ENCODE assay signal across 17 cellular contexts in genomic region chr16:85163278-85164112, GRCh38. TPM values are rescaled to one million over a fixed set of nuclear protein-coding genes. Genes with fewer than 3 reads are reported as not detected.
DNase-seq lines count a peak whose midpoint lies in the region; ATAC-seq and TF ChIP-seq lines count a peak whose summit lies in the region.
"Had no signal": no experiment of that assay in that cellular context is flagged by ENCODE, and none has a peak within 500 bp of the region (broad histone marks: within the 10 kb centered on the region; RNA-seq: fewer than 3 reads in every experiment).

No MANE protein-coding gene starts in this region.

- no peaks in the 10 kb centered on the region for H3K27me3 ChIP-seq in adrenal gland
- H3K27me3 ChIP-seq in psoas muscle (ENCODE audit: insufficient read depth in 3 of 3, low read length in 2 of 3): no peaks in the 10 kb centered on the region
- H3K27me3 ChIP-seq: Peyer's patch had no signal

- intact Hi-C loops in adrenal gland (cut with DNase I): loop anchor here in 1 of 2 donors (5.0 kb wide), 1 partner anchor 36 kb away; no protein-coding TSS in a partner anchor
- intact Hi-C loops in psoas muscle (cut with DNase I): loop anchor here in 1 of 2 donors (5.0 kb wide), 1 partner anchor 36 kb away; no protein-coding TSS in a partner anchor

- H3K36me3 ChIP-seq in adrenal gland (replicated peaks in 1 of 2) (no peaks in the 10 kb centered on the region), psoas muscle (ENCODE audit: insufficient read depth in 1 of 2, low read depth in 1 of 2) (no peaks in the 10 kb centered on the region), urinary bladder (ENCODE audit: insufficient read depth) (no peaks in the 10 kb centered on the region)
- H3K36me3 ChIP-seq: Peyer's patch had no signal

- no peaks in the 10 kb centered on the region for H3K36me3 Mint-ChIP-seq in glutamatergic neuron (ENCODE audit: unreplicated experiment)
- H3K36me3 Mint-ChIP-seq: CD14-positive monocyte had no signal

- 76 to 90% (median 88%) methylated on average over 15 to 22 of the region's 22 CpGs for WGBS in adrenal gland, 4 donors
- WGBS in psoas muscle, 3 donors: 80 to 86% (median 83%) methylated on average over 22 of the region's 22 CpGs
- WGBS in urinary bladder: 76% methylated on average over 22 of the region's 22 CpGs

- peaks cover 11% of the 10 kb centered on the region for H3K27me3 Mint-ChIP-seq in glutamatergic neuron (ENCODE audit: unreplicated experiment)

- TF ChIP-seq CTCF in adrenal gland (IDR thresholded peaks at IDR 0.05): no peak
- TF ChIP-seq CTCF in glutamatergic neuron (IDR thresholded peaks at IDR 0.05; ENCODE audit: partially characterized antibody, unreplicated experiment): no peak
- no peak for TF ChIP-seq CTCF in psoas muscle (IDR thresholded peaks at IDR 0.05)

- DNase-seq in adrenal gland (no peak), glutamatergic neuron (no peak), psoas muscle (peak in 1 of 2 donors; percentile 50), DMS114 treated with DMSO at 0.1 percent for 48 hours (lab: John Stamatoyannopoulos, UW; ENCODE audit: unreplicated experiment) (no peak), GDM1 (lab: John Stamatoyannopoulos, UW) (no peak)
- DNase-seq: ACHN, DND-41, H7, NCI-H1105, NCI-H2081, NCI-H446, NCI-H69, Peyer's patch had no signal

- H3K27ac Mint-ChIP-seq in glutamatergic neuron (ENCODE audit: unreplicated experiment): peak overlapping the region; percentile 48
- H3K27ac Mint-ChIP-seq: CD14-positive monocyte had no signal

- ATAC-seq in psoas muscle (no peak), HG03039 (IDR thresholded peaks at IDR 0.05; ENCODE audit: unreplicated experiment) (no peak)

- H3K4me1 Mint-ChIP-seq in glutamatergic neuron (ENCODE audit: low read depth, unreplicated experiment): peaks cover 32% of the 10 kb centered on the region

- H3K4me3 Mint-ChIP-seq in glutamatergic neuron (ENCODE audit: unreplicated experiment): no peak overlapping the region
- H3K4me3 Mint-ChIP-seq: CD14-positive monocyte had no signal

- H3K9me3 Mint-ChIP-seq in glutamatergic neuron (ENCODE audit: unreplicated experiment): peaks cover 14% of the 10 kb centered on the region

- H3K4me1 ChIP-seq in adrenal gland (replicated peaks in 1 of 2) (peaks cover 0 to 40% of the 10 kb centered on the region in 2 donors), psoas muscle (peaks cover 83% of the 10 kb centered on the region), urinary bladder (ENCODE audit: insufficient read depth) (no peaks in the 10 kb centered on the region)

- H3K27ac ChIP-seq in adrenal gland (peak overlapping the region in 3 of 5 donors; percentile 66 to 88 (median 84)), psoas muscle (peak overlapping the region; percentile 86), urinary bladder (ENCODE audit: low read depth) (peak overlapping the region; percentile 15)
- H3K27ac ChIP-seq: SK-N-MC had no signal

- no peak for TF ChIP-seq POLR2A in adrenal gland (IDR thresholded peaks at IDR 0.05)

- no peak overlapping the region for H3K4me3 ChIP-seq in adrenal gland
- peak overlapping the region; percentile 6 for H3K4me3 ChIP-seq in psoas muscle
- no peak overlapping the region for H3K4me3 ChIP-seq in urinary bladder (ENCODE audit: low read depth, low read length)
- H3K4me3 ChIP-seq: Peyer's patch, SK-N-MC had no signal

- H3K9me3 ChIP-seq in adrenal gland (replicated peaks in 1 of 3) (no peaks in the 10 kb centered on the region), psoas muscle (no peaks in the 10 kb centered on the region)
- H3K9me3 ChIP-seq: Peyer's patch had no signal

RNA-seq across cellular contexts. Expression of gene CIBAR2, which starts 51.2 kb away (rescaled TPM):
- total RNA-seq in adrenal gland: 1 to 10 TPM in 1 of 8 donors, under 1 TPM in 3, not detected in 4; 0.30 to 1.2 (median 0.47) TPM
- polyA plus RNA-seq in adrenal gland: 1 to 10 TPM in 2 of 3 donors, under 1 TPM in 1; 0.91 to 2.6 (median 1.7) TPM
- total RNA-seq in glutamatergic neuron (ENCODE audit: unreplicated experiment): not detected
- under 1 TPM in 1 of 4 donors, not detected in 3; 0.36 TPM for total RNA-seq in psoas muscle
- polyA plus RNA-seq in psoas muscle: not detected
- not detected for total RNA-seq in urinary bladder
- polyA plus RNA-seq in urinary bladder: not detected
- total RNA-seq: H7, Peyer's patch had no signal
- polyA plus RNA-seq: CD14-positive monocyte had no signal

Comparison
In these comparisons a context has a peak if more than half of its experiments do, and no peak if none do; other contexts are left out.
1. H3K27ac ChIP-seq: peak in every context shown above with its lines; median percentile 86 in psoas muscle; 84 in adrenal gland; 15 in urinary bladder.